In the genomic region with DNA sequence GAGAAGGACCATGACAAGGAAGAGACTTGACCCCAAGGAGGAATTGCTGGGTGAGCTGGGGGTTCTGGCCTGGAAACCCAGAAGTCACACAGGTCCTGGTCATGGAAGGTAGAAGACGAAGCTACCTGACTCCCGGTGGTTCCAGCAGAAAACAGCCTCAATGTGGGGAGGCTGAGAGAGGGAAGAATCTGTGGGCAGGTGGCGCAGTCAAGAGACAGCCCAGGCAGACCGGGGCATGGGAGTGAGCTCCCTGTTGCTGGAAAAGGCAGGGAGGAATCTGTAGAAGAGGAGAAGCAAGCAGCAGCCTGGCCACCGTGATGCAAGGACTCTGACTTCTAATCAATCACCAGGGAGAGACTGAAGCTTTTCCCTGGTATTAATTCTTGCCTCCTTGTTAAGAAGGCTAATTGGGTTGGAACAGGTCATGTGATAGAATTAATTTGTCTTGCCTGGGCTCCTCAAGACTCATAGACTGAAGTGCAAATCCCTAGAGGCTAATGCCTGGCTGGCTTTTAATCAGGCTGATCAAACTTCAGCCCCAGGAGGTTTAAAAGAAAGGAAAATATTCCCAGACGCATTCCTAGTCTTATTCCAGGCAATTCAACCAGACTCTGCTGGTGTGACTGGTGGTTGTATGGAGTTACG, we compare ENCODE assay signal across 22 cellular contexts. TPM values are rescaled to one million over a fixed set of nuclear protein-coding genes. Genes with fewer than 3 reads are reported as not detected.
A peak's percentile ranks its signal among the peaks of the same experiment; 100 is the strongest.
DNase-seq lines count a peak whose midpoint lies in the region; ATAC-seq and TF ChIP-seq lines count a peak whose summit lies in the region.
"Had no signal": no experiment of that assay in that cellular context is flagged by ENCODE, and none has a peak within 500 bp of the region (broad histone marks: within the 10 kb centered on the region; RNA-seq: fewer than 3 reads in every experiment).

No MANE protein-coding gene starts in this region.

- H3K4me1 Mint-ChIP-seq in T-helper 17 cell = peaks cover 3% of the 10 kb centered on the region

- peak overlapping the region; percentile 41 for H3K27ac ChIP-seq in SJCRH30
- H3K27ac ChIP-seq: A549; BLaER1 treated with 17β-estradiol and CSF1 and Interleukin-3, amounts not matched to agents 10 nM and 100 nM; KMS-11; RWPE1; SJSA1 had no signal

- H3K9me3 ChIP-seq in SJCRH30 (replicated peaks) = no peaks in the 10 kb centered on the region
- H3K9me3 ChIP-seq in T-helper 17 cell (ENCODE audit: control insufficient read depth, low read length, poor library complexity, severe bottlenecking) = no peaks in the 10 kb centered on the region
- H3K9me3 ChIP-seq: A549; BLaER1 treated with 17β-estradiol and CSF1 and Interleukin-3, amounts not matched to agents 10 nM and 100 nM; SJSA1 had no signal

- no peak for TF ChIP-seq CTCF in retinal pigment epithelial cell (conservative IDR thresholded peaks at IDR 0.05; ENCODE audit: low read depth, low read length)

- peaks cover 2% of the 10 kb centered on the region for H3K36me3 Mint-ChIP-seq in T-helper 17 cell (ENCODE audit: low read depth)
- H3K36me3 Mint-ChIP-seq: CD8-positive, alpha-beta memory T cell had no signal

- peaks cover 40% of the 10 kb centered on the region for H3K4me1 ChIP-seq in SJCRH30
- H3K4me1 ChIP-seq: A549 had no signal

- peaks cover 75% of the 10 kb centered on the region for H3K27me3 Mint-ChIP-seq in T-helper 17 cell

- peak; percentile 43 for DNase-seq in ELF-1 (ENCODE audit: low read depth, low spot score)
- no peak for DNase-seq in SJCRH30
- peak; percentile 12 for DNase-seq in left kidney (ENCODE audit: low read depth, low spot score)
- peak; percentile 52 for DNase-seq in retinal pigment epithelial cell (ENCODE audit: low read depth)
- DNase-seq in left lobe of liver (ENCODE audit: low spot score) = no peak
- DNase-seq in T-helper 17 cell = no peak
- DNase-seq: CD8-positive, alpha-beta memory T cell; HFFc6; NCI-H1436; NCI-H2081 treated with DMSO at 0.1 percent for 48 hours; NCI-H345; PC-3 had no signal

- H3K36me3 ChIP-seq in SJCRH30 = no peaks in the 10 kb centered on the region
- H3K36me3 ChIP-seq: BLaER1 treated with 17β-estradiol and CSF1 and Interleukin-3, amounts not matched to agents 10 nM and 100 nM; SJSA1 had no signal

- H3K27ac Mint-ChIP-seq in T-helper 17 cell = no peak overlapping the region
- H3K27ac Mint-ChIP-seq: CD8-positive, alpha-beta memory T cell; HFFc6 had no signal

- no peak overlapping the region for H3K4me3 Mint-ChIP-seq in T-helper 17 cell
- H3K4me3 Mint-ChIP-seq: CD8-positive, alpha-beta memory T cell; HFFc6 had no signal

- ATAC-seq in HG03025 (IDR thresholded peaks at IDR 0.05; ENCODE audit: low FRiP score, unreplicated experiment) (no peak), left lobe of liver (no peak), T-helper 17 cell (no peak)
- ATAC-seq: A549, HepG2, PC-3 had no signal

- H3K27me3 ChIP-seq in SJCRH30 = no peaks in the 10 kb centered on the region
- H3K27me3 ChIP-seq: BLaER1 treated with 17β-estradiol and CSF1 and Interleukin-3, amounts not matched to agents 10 nM and 100 nM had no signal

- H3K4me3 ChIP-seq in SJCRH30 (no peak overlapping the region), retinal pigment epithelial cell (ENCODE audit: low read length) (no peak overlapping the region)
- H3K4me3 ChIP-seq: A549; BLaER1 treated with 17β-estradiol and CSF1 and Interleukin-3, amounts not matched to agents 10 nM and 100 nM; SJSA1 had no signal

RNA-seq across cellular contexts. Expression of a gene that starts 30.2 kb away (rescaled TPM):
- 0.08 TPM in 1 of 2 replicates, not detected in the other for total RNA-seq in SJCRH30 (2014; rRNA removed; shearing (Covaris generic))
- total RNA-seq in left lobe of liver = not detected
- not detected for total RNA-seq in T-helper 17 cell
- total RNA-seq: CD8-positive, alpha-beta memory T cell; Daoy; H4; HepG2; M059J; PC-3; SJSA1 had no signal

Comparison
In these comparisons a context has a peak if more than half of its experiments do, and no peak if none do; other contexts are left out.
1. DNase-seq: peak in ELF-1 (single experiment), left kidney (single experiment) and retinal pigment epithelial cell (single experiment); none in SJCRH30 (0 of 2), left lobe of liver (single experiment) and T-helper 17 cell (0 of 3).